In genomic region chr11:70187771-70188170, GRCh38 we compare ENCODE assay signal across 3 cellular contexts.
"Had no signal": no experiment of that assay in that cellular context is flagged by ENCODE, and none has a peak within 500 bp of the region (broad histone marks: within the 10 kb centered on the region; RNA-seq: fewer than 3 reads in every experiment).

No MANE protein-coding gene starts in this region.

- DNase-seq: GDM1, GF-D8 had no signal

- H3K4me3 ChIP-seq: GM12878 had no signal

- ATAC-seq: GM12878 had no signal
